Comparison of ENCODE assay signal across 20 cellular contexts in genomic region chr11:19426719-19427066, GRCh38.
"Had no signal": no experiment of that assay in that cellular context is flagged by ENCODE, and none has a peak within 500 bp of the region (broad histone marks: within the 10 kb centered on the region; RNA-seq: fewer than 3 reads in every experiment).

No MANE protein-coding gene starts in this region.

- H3K9me3 ChIP-seq: ascending aorta, esophagus muscularis mucosa, lower lobe of right lung, tibial artery had no signal

- DNase-seq: activated CD4-positive, alpha-beta T cell treated with anti-CD3 and anti-CD28 coated beads, Interleukin-2, amount 10 ng/mL, durations not matched to agents 24 days and 14 days; activated CD8-positive, alpha-beta T cell treated with anti-CD3 and anti-CD28 coated beads for 36 hours; activated effector memory CD4-positive, alpha-beta T cell treated with Interleukin-2 at 50 U/mL for 16 hours; activated naive CD4-positive, alpha-beta T cell treated with anti-CD3 and anti-CD28 coated beads, Interleukin-2, amount 50 U/mL, for 16 hours; activated T-cell treated with anti-CD3 and anti-CD28 coated beads, Interleukin-2, amount 50 U/mL, for 48 hours; cerebellar nuclear complex; cortex of kidney; effector CD8-positive, alpha-beta T cell; hippocampal formation; lower lobe of right lung; natural killer cell; posterior cingulate gyrus; retina; stimulated activated CD4-positive, alpha-beta T cell treated with anti-CD3 and anti-CD28 coated beads, Interleukin-12 subunit alpha, Interleukin-12 subunit beta, amount 100 ng/mL, for 4 hours; stimulated activated CD4-positive, alpha-beta T cell treated with anti-CD3 and anti-CD28 coated beads, Interleukin-1b, Interleukin-23, amount 100 ng/mL, for 48 hours; stimulated activated naive CD4-positive, alpha-beta T cell treated with Interleukin-2 at 50 U/mL for 16 hours; tibial artery had no signal

- H3K36me3 ChIP-seq: ascending aorta, esophagus muscularis mucosa, lower lobe of right lung, tibial artery had no signal

- H3K27ac Mint-ChIP-seq: activated CD4-positive, alpha-beta T cell treated with anti-CD3 and anti-CD28 coated beads, Interleukin-2, amount 10 ng/mL, durations not matched to agents 24 days and 14 days; activated CD8-positive, alpha-beta T cell treated with anti-CD3 and anti-CD28 coated beads for 36 hours; natural killer cell; T-helper 1 cell treated with Interleukin-12 subunit alpha and Interleukin-12 subunit beta and Interleukin-4 antibody, amounts not matched to agents 30 μg/mL and 1 μg/mL, for 36 hours had no signal

- H3K36me3 Mint-ChIP-seq: natural killer cell had no signal

- H3K9me3 Mint-ChIP-seq: activated CD4-positive, alpha-beta T cell treated with anti-CD3 and anti-CD28 coated beads, Interleukin-2, amount 10 ng/mL, durations not matched to agents 24 days and 14 days; activated CD8-positive, alpha-beta T cell treated with anti-CD3 and anti-CD28 coated beads for 36 hours; natural killer cell; T-helper 1 cell treated with Interleukin-12 subunit alpha and Interleukin-12 subunit beta and Interleukin-4 antibody, amounts not matched to agents 30 μg/mL and 1 μg/mL, for 36 hours had no signal

- H3K27ac ChIP-seq: ascending aorta, esophagus muscularis mucosa, lower lobe of right lung, tibial artery had no signal

- H3K4me3 Mint-ChIP-seq: activated CD4-positive, alpha-beta T cell treated with anti-CD3 and anti-CD28 coated beads, Interleukin-2, amount 10 ng/mL, durations not matched to agents 24 days and 14 days; activated CD8-positive, alpha-beta T cell treated with anti-CD3 and anti-CD28 coated beads for 36 hours; natural killer cell; T-helper 1 cell treated with Interleukin-12 subunit alpha and Interleukin-12 subunit beta and Interleukin-4 antibody, amounts not matched to agents 30 μg/mL and 1 μg/mL, for 36 hours had no signal

- ATAC-seq: activated CD8-positive, alpha-beta T cell treated with anti-CD3 and anti-CD28 coated beads for 36 hours; lower lobe of right lung; natural killer cell had no signal

- H3K27me3 ChIP-seq: ascending aorta had no signal

- H3K4me3 ChIP-seq: ascending aorta, esophagus muscularis mucosa, lower lobe of right lung, tibial artery had no signal

- H3K4me1 ChIP-seq: ascending aorta, esophagus muscularis mucosa, tibial artery had no signal

- H3K4me1 Mint-ChIP-seq: activated CD4-positive, alpha-beta T cell treated with anti-CD3 and anti-CD28 coated beads, Interleukin-2, amount 10 ng/mL, durations not matched to agents 24 days and 14 days; natural killer cell had no signal
